In the genomic region with DNA sequence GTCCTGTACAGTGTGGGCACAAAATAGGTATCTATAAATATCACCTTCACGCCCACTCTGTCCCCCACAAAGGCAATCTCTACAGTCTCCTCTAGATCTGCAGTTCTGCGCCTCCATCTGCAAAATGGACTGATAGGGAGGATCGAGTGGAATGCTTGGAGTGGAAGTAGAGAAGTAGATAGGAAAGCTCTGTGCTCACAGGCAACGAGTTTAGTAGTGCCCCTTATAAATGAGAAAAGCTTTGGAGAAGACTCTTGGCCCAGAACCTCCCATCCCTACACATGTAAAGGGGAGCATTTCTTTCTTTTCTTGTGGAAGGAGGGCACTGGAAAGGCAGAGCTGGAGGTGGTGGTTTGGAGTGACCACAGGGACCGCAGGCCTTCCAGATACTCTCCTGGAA, we compare ENCODE assay signal across 31 cellular contexts.
"Had no signal": no experiment of that assay in that cellular context is flagged by ENCODE, and none has a peak within 500 bp of the region (broad histone marks: within the 10 kb centered on the region; RNA-seq: fewer than 3 reads in every experiment).

No MANE protein-coding gene starts in this region.

- H3K27ac ChIP-seq: breast epithelium, KMS-11, Peyer's patch, RWPE1, WERI-Rb-1 had no signal

- H3K9me3 ChIP-seq: breast epithelium, Peyer's patch had no signal

- H3K4me1 ChIP-seq: breast epithelium, Peyer's patch had no signal

- H3K4me1 Mint-ChIP-seq: activated CD4-positive, alpha-beta memory T cell treated with anti-CD3 and anti-CD28 coated beads, Interleukin-2, amount 10 ng/mL, durations not matched to agents 7 days and 5 days; activated naive CD8-positive, alpha-beta T cell treated with anti-CD3 and anti-CD28 coated beads for 36 hours; activated T-helper 17 cell treated with anti-CD3 and anti-CD28 coated beads, Interleukin-2, amount 50 U/mL, for 72 hours had no signal

- H3K27ac Mint-ChIP-seq: activated CD4-positive, alpha-beta memory T cell treated with anti-CD3 and anti-CD28 coated beads, Interleukin-2, amount 10 ng/mL, durations not matched to agents 7 days and 5 days; activated CD8-positive, alpha-beta memory T cell treated with anti-CD3 and anti-CD28 coated beads, Interleukin-2, amount 10 ng/mL, durations not matched to agents 7 days and 5 days; activated naive CD8-positive, alpha-beta T cell treated with anti-CD3 and anti-CD28 coated beads for 36 hours; activated T-cell treated with anti-CD3 and anti-CD28 coated beads, Interleukin-2, amount 50 U/mL, for 72 hours; activated T-helper 17 cell treated with anti-CD3 and anti-CD28 coated beads, Interleukin-2, amount 50 U/mL, for 72 hours had no signal

- H3K4me2 ChIP-seq: KMS-11 had no signal

- H3K27me3 ChIP-seq: breast epithelium, Peyer's patch had no signal

- DNase-seq: activated CD4-positive, alpha-beta memory T cell treated with anti-CD3 and anti-CD28 coated beads, Interleukin-2, amount 10 ng/mL, durations not matched to agents 7 days and 5 days; activated CD4-positive, alpha-beta T cell treated with anti-CD3 and anti-CD28 coated beads for 1 hour; activated CD4-positive, alpha-beta T cell treated with anti-CD3 and anti-CD28 coated beads for 48 hours; activated CD4-positive, CD25-positive, alpha-beta regulatory T cell; activated CD8-positive, alpha-beta memory T cell treated with anti-CD3 and anti-CD28 coated beads for 24 hours; activated CD8-positive, alpha-beta memory T cell treated with anti-CD3 and anti-CD28 coated beads, Interleukin-2, amount 10 ng/mL, durations not matched to agents 7 days and 5 days; activated CD8-positive, alpha-beta memory T cell treated with anti-CD3 and anti-CD28 coated beads, Interleukin-2, amount 50 U/mL, for 48 hours; activated effector memory CD4-positive, alpha-beta T cell treated with anti-CD3 and anti-CD28 coated beads, Interleukin-2, amount 50 U/mL, for 16 hours; activated naive CD4-positive, alpha-beta T cell; activated naive CD4-positive, alpha-beta T cell treated with anti-CD3 and anti-CD28 coated beads, Interleukin-2, amount 50 U/mL, for 16 hours; activated naive CD8-positive, alpha-beta T cell treated with anti-CD3 and anti-CD28 coated beads for 36 hours; activated T-cell treated with anti-CD3 and anti-CD28 coated beads, Interleukin-2, amount 50 U/mL, for 72 hours; amniotic stem cell; aorta; MM.1S; MV-4-11; NCI-H1092; NCI-H1436 treated with DMSO at 0.1 percent for 48 hours; NCI-H1694 treated with DMSO at 0.1 percent for 48 hours; NCI-H2029; NCI-H345; NCI-H524 treated with DMSO at 0.1 percent for 48 hours; PC-3; Peyer's patch; T1000 had no signal

- H3K9me3 Mint-ChIP-seq: activated CD4-positive, alpha-beta memory T cell treated with anti-CD3 and anti-CD28 coated beads, Interleukin-2, amount 10 ng/mL, durations not matched to agents 7 days and 5 days; activated naive CD8-positive, alpha-beta T cell treated with anti-CD3 and anti-CD28 coated beads for 36 hours; activated T-cell treated with anti-CD3 and anti-CD28 coated beads, Interleukin-2, amount 50 U/mL, for 72 hours; activated T-helper 17 cell treated with anti-CD3 and anti-CD28 coated beads, Interleukin-2, amount 50 U/mL, for 72 hours had no signal

- H3K36me3 ChIP-seq: breast epithelium, Peyer's patch, WERI-Rb-1 had no signal

- ATAC-seq: activated CD8-positive, alpha-beta memory T cell treated with anti-CD3 and anti-CD28 coated beads, Interleukin-2, amount 10 ng/mL, durations not matched to agents 7 days and 5 days; activated T-cell treated with anti-CD3 and anti-CD28 coated beads, Interleukin-2, amount 50 U/mL, for 72 hours; activated T-helper 17 cell treated with anti-CD3 and anti-CD28 coated beads, Interleukin-2, amount 50 U/mL, for 72 hours; PC-3; Right ventricle myocardium inferior had no signal

- H3K36me3 Mint-ChIP-seq: activated CD8-positive, alpha-beta memory T cell treated with anti-CD3 and anti-CD28 coated beads, Interleukin-2, amount 10 ng/mL, durations not matched to agents 7 days and 5 days; activated naive CD8-positive, alpha-beta T cell treated with anti-CD3 and anti-CD28 coated beads for 36 hours had no signal

- H3K4me3 ChIP-seq: breast epithelium, Peyer's patch had no signal

- H3K9ac ChIP-seq: KMS-11 had no signal

- H3K4me3 Mint-ChIP-seq: activated CD4-positive, alpha-beta memory T cell treated with anti-CD3 and anti-CD28 coated beads, Interleukin-2, amount 10 ng/mL, durations not matched to agents 7 days and 5 days; activated CD8-positive, alpha-beta memory T cell treated with anti-CD3 and anti-CD28 coated beads, Interleukin-2, amount 10 ng/mL, durations not matched to agents 7 days and 5 days; activated naive CD8-positive, alpha-beta T cell treated with anti-CD3 and anti-CD28 coated beads for 36 hours; activated T-cell treated with anti-CD3 and anti-CD28 coated beads, Interleukin-2, amount 50 U/mL, for 72 hours; activated T-helper 17 cell treated with anti-CD3 and anti-CD28 coated beads, Interleukin-2, amount 50 U/mL, for 72 hours had no signal
